25 cellular contexts compared by ENCODE assay signal in genomic region chr9:118651511-118651910, GRCh38.
DNase-seq lines count a peak whose midpoint lies in the region; ATAC-seq lines count a peak whose summit lies in the region.
"Had no signal": no experiment of that assay in that cellular context is flagged by ENCODE, and none has a peak within 500 bp of the region (broad histone marks: within the 10 kb centered on the region; RNA-seq: fewer than 3 reads in every experiment).

No MANE protein-coding gene starts in this region.

- no peak overlapping the region for H3K4me3 Mint-ChIP-seq in activated T-cell treated with anti-CD3 and anti-CD28 coated beads, Interleukin-2, amount 50 U/mL, for 72 hours
- H3K4me3 Mint-ChIP-seq in T-cell, result no peak overlapping the region
- H3K4me3 Mint-ChIP-seq: CD14-positive monocyte; CD8-positive, alpha-beta memory T cell; H9; HFFc6 had no signal

- ATAC-seq in activated T-cell treated with anti-CD3 and anti-CD28 coated beads, Interleukin-2, amount 50 U/mL, for 72 hours (replicated peaks in 1 of 2), result no peak
- ATAC-seq in T-cell (replicated peaks in 1 of 4), result no peak

- H3K9me3 Mint-ChIP-seq in activated T-cell treated with anti-CD3 and anti-CD28 coated beads, Interleukin-2, amount 50 U/mL, for 72 hours, result peaks cover 5 to 6% of the 10 kb centered on the region in 2 donors
- peaks cover 7 to 19% (median 8%) of the 10 kb centered on the region in 3 donors for H3K9me3 Mint-ChIP-seq in T-cell

- CTCF ChIA-PET in T-cell (lab: Charles Lee), result no interaction called here

- H3K4me1 Mint-ChIP-seq in activated T-cell treated with anti-CD3 and anti-CD28 coated beads, Interleukin-2, amount 50 U/mL, for 72 hours (ENCODE audit: low read depth), result no peaks in the 10 kb centered on the region
- no peaks in the 10 kb centered on the region for H3K4me1 Mint-ChIP-seq in T-cell
- H3K4me1 Mint-ChIP-seq: CD14-positive monocyte; CD8-positive, alpha-beta memory T cell; H9 had no signal

- DNase-seq in activated T-cell treated with anti-CD3 and anti-CD28 coated beads, Interleukin-2, amount 50 U/mL, for 72 hours, result no peak
- DNase-seq in activated T-cell treated with anti-CD3 and anti-CD28 coated beads for 4 hours (no peak), RKO (ENCODE audit: low spot score) (peak; percentile 47), epithelial cell of prostate (ENCODE audit: low read depth, low spot score) (peak; percentile 64), T-cell (no peak), NCI-H1048 (lab: John Stamatoyannopoulos, UW) (no peak)
- DNase-seq in central memory CD4-positive, alpha-beta T cell, result no peak
- DNase-seq: ACHN; BE2C; CD8-positive, alpha-beta memory T cell; DMS 273 treated with DMSO at 0.1 percent for 48 hours; DMS79 treated with DMSO at 0.1 percent for 48 hours; GM23248; H9; HFFc6; KBM-7; MM.1S; NCI-H1694; NCI-H2029 treated with DMSO at 0.1 percent for 48 hours; NCI-H446 treated with DMSO at 0.1 percent for 48 hours; NCI-H526 treated with DMSO at 0.1 percent for 48 hours; SIG-M5 had no signal

- H3K27ac Mint-ChIP-seq in activated T-cell treated with anti-CD3 and anti-CD28 coated beads, Interleukin-2, amount 50 U/mL, for 72 hours, result peak overlapping the region; percentile 5
- H3K27ac Mint-ChIP-seq in T-cell, result no peak overlapping the region
- H3K27ac Mint-ChIP-seq: CD14-positive monocyte; CD8-positive, alpha-beta memory T cell; H9; HFFc6 had no signal

- POLR2A ChIA-PET in T-cell (lab: Charles Lee), result no interaction called here

- peak overlapping the region; percentile 94 for H3K27ac ChIP-seq in epithelial cell of prostate
- H3K27ac ChIP-seq: 22Rv1, GM23248, SK-N-MC had no signal

- no peaks in the 10 kb centered on the region for H3K27me3 Mint-ChIP-seq in activated T-cell treated with anti-CD3 and anti-CD28 coated beads, Interleukin-2, amount 50 U/mL, for 72 hours (ENCODE audit: low read depth)
- H3K27me3 Mint-ChIP-seq in T-cell, result no peaks in the 10 kb centered on the region
- H3K27me3 Mint-ChIP-seq: CD8-positive, alpha-beta memory T cell had no signal

- H3K36me3 Mint-ChIP-seq in activated T-cell treated with anti-CD3 and anti-CD28 coated beads, Interleukin-2, amount 50 U/mL, for 72 hours (ENCODE audit: insufficient read depth in 2 of 2), result no peaks in the 10 kb centered on the region
- H3K36me3 Mint-ChIP-seq in T-cell, result no peaks in the 10 kb centered on the region
- H3K36me3 Mint-ChIP-seq: CD14-positive monocyte; CD8-positive, alpha-beta memory T cell had no signal

Comparison
In these comparisons a context has a peak if more than half of its experiments do, and no peak if none do; other contexts are left out.
1. DNase-seq: peak in RKO (single experiment) and epithelial cell of prostate (single experiment); none in activated T-cell treated with anti-CD3 and anti-CD28 coated beads, Interleukin-2, amount 50 U/mL, for 72 hours (0 of 2), activated T-cell treated with anti-CD3 and anti-CD28 coated beads for 4 hours (single experiment), T-cell (0 of 34), central memory CD4-positive, alpha-beta T cell (single experiment) and NCI-H1048 (single experiment).